Comparison of ENCODE assay signal across 8 cellular contexts in genomic region chrX:51395807-51396728, GRCh38.
DNase-seq lines count a peak whose midpoint lies in the region; ATAC-seq and TF ChIP-seq lines count a peak whose summit lies in the region.

No MANE protein-coding gene starts in this region.

- DNase-seq in T-helper 9 cell (peak; percentile 25), cardiac fibroblast (ENCODE audit: low read depth in 2 of 2) (no peak), memory B cell (ENCODE audit: low spot score in 2 of 2) (peak; percentile 34 to 42), occipital lobe (lab: John Stamatoyannopoulos, UW) (no peak), NCI-H446 (lab: John Stamatoyannopoulos, UW) (no peak)
- peak; percentile 23 to 35 for DNase-seq in stimulated activated CD8-positive, alpha-beta memory T cell treated with anti-CD3 and anti-CD28 coated beads, Interleukin-2, amount 100 ng/mL, for 48 hours (ENCODE audit: low read depth in 2 of 2)

- H3K4me1 Mint-ChIP-seq in memory B cell = peaks cover 11% of the 10 kb centered on the region

- H3K9me3 Mint-ChIP-seq in memory B cell = peaks cover 4% of the 10 kb centered on the region

- peaks cover 8% of the 10 kb centered on the region for H3K36me3 Mint-ChIP-seq in memory B cell

- TF ChIP-seq CTCF in cardiac fibroblast (IDR thresholded peaks at IDR 0.05; ENCODE audit: low read depth, low read length) = no peak

- no peaks in the 10 kb centered on the region for H3K27me3 Mint-ChIP-seq in memory B cell

- H3K4me3 Mint-ChIP-seq in memory B cell = peak overlapping the region; percentile 89

- peak overlapping the region; percentile 15 to 18 for H3K4me3 ChIP-seq in cardiac fibroblast (replicated peaks in 1 of 2; ENCODE audit: low read depth in 2 of 2, low read length in 2 of 2)

- peak; percentile 58 for ATAC-seq in GM18511 (IDR thresholded peaks at IDR 0.05; ENCODE audit: unreplicated experiment)
- peak; percentile 90 for ATAC-seq in memory B cell (ENCODE audit: low read depth)
- no peak for ATAC-seq in HG03108 (IDR thresholded peaks at IDR 0.05; ENCODE audit: unreplicated experiment)

- peak overlapping the region; percentile 90 for H3K27ac Mint-ChIP-seq in memory B cell

Comparison
In these comparisons a context has a peak if more than half of its experiments do, and no peak if none do; other contexts are left out.
1. DNase-seq: peak in T-helper 9 cell (single experiment), memory B cell (2 of 2) and stimulated activated CD8-positive, alpha-beta memory T cell treated with anti-CD3 and anti-CD28 coated beads, Interleukin-2, amount 100 ng/mL, for 48 hours (2 of 2); none in cardiac fibroblast (0 of 2), occipital lobe (single experiment) and NCI-H446 (0 of 2).